1 cellular context compared by ENCODE assay signal in the genomic region with DNA sequence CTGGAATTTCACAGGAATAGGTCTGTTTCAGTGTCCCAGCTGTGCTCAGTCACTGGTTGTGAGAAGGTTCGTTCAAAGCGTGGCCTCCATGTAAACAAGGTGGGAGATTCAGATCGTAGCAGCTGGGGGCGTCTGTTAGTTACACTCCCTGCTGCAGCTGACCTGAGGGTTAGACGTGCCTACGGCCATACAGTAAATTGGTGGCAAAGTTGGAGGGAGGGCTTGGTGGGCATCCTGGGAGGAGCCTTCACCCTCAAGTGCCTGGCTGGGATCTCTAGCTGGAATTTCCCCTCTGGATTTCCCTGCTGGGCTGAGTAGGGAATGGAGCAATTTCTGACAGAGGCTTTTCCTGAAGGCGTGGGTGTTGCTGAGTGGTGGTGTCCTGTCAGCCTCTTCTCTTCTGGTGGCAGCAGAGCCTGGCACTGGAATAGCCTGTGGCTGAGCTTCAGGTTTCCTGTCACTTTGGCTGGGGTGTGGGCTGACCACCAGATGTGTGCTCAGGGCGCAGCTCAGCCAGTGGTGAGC.
TF ChIP-seq lines count a peak whose summit lies in the region.

No MANE protein-coding gene starts in this region.

TF ChIP-seq in HepG2, 621 proteins besides CTCF, POLR2A, EP300 and RAD21 (continued from another document):
- TF ChIP-seq, protein P1, sequence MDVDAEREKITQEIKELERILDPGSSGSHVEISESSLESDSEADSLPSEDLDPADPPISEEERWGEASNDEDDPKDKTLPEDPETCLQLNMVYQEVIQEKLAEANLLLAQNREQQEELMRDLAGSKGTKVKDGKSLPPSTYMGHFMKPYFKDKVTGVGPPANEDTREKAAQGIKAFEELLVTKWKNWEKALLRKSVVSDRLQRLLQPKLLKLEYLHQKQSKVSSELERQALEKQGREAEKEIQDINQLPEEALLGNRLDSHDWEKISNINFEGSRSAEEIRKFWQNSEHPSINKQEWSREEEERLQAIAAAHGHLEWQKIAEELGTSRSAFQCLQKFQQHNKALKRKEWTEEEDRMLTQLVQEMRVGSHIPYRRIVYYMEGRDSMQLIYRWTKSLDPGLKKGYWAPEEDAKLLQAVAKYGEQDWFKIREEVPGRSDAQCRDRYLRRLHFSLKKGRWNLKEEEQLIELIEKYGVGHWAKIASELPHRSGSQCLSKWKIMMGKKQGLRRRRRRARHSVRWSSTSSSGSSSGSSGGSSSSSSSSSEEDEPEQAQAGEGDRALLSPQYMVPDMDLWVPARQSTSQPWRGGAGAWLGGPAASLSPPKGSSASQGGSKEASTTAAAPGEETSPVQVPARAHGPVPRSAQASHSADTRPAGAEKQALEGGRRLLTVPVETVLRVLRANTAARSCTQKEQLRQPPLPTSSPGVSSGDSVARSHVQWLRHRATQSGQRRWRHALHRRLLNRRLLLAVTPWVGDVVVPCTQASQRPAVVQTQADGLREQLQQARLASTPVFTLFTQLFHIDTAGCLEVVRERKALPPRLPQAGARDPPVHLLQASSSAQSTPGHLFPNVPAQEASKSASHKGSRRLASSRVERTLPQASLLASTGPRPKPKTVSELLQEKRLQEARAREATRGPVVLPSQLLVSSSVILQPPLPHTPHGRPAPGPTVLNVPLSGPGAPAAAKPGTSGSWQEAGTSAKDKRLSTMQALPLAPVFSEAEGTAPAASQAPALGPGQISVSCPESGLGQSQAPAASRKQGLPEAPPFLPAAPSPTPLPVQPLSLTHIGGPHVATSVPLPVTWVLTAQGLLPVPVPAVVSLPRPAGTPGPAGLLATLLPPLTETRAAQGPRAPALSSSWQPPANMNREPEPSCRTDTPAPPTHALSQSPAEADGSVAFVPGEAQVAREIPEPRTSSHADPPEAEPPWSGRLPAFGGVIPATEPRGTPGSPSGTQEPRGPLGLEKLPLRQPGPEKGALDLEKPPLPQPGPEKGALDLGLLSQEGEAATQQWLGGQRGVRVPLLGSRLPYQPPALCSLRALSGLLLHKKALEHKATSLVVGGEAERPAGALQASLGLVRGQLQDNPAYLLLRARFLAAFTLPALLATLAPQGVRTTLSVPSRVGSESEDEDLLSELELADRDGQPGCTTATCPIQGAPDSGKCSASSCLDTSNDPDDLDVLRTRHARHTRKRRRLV (CRISPR knock-in tag; IDR thresholded peaks at IDR 0.05) = no peak
- no peak for TF ChIP-seq ZC3H13 (CRISPR knock-in tag; IDR thresholded peaks at IDR 0.05)
TF ChIP-seq in HepG2: peak in this region for 5.
